Comparison of ENCODE assay signal across 1 cellular context in genomic region chr2:241216211-241216761, GRCh38.
TF ChIP-seq lines count a peak whose summit lies in the region.

No MANE protein-coding gene starts in this region.

TF ChIP-seq in HepG2, 621 proteins besides CTCF, POLR2A, EP300 and RAD21 (continued from another document):
- TF ChIP-seq AFF4 (CRISPR knock-in tag; IDR thresholded peaks at IDR 0.05) = no peak
- no peak for TF ChIP-seq SMARCE1 (IDR thresholded peaks at IDR 0.05; ENCODE audit: borderline replicate concordance)
- TF ChIP-seq, protein P1, sequence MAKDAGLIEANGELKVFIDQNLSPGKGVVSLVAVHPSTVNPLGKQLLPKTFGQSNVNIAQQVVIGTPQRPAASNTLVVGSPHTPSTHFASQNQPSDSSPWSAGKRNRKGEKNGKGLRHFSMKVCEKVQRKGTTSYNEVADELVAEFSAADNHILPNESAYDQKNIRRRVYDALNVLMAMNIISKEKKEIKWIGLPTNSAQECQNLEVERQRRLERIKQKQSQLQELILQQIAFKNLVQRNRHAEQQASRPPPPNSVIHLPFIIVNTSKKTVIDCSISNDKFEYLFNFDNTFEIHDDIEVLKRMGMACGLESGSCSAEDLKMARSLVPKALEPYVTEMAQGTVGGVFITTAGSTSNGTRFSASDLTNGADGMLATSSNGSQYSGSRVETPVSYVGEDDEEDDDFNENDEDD (CRISPR knock-in tag; IDR thresholded peaks at IDR 0.05; ENCODE audit: borderline replicate concordance) = no peak
- no peak for TF ChIP-seq TEF (CRISPR knock-in tag; IDR thresholded peaks at IDR 0.05)
- 0 out of 2 replicates have a peak, but pooled peaks have one; percentile 24 for TF ChIP-seq PAWR (CRISPR knock-in tag; IDR thresholded peaks at IDR 0.05; ENCODE audit: borderline replicate concordance)
- TF ChIP-seq ZNF556 (CRISPR knock-in tag; IDR thresholded peaks at IDR 0.05; ENCODE audit: borderline replicate concordance) = 0 out of 2 replicates have a peak, but pooled peaks have one; percentile 12
- TF ChIP-seq ZNF460 (CRISPR knock-in tag; IDR thresholded peaks at IDR 0.05; ENCODE audit: borderline replicate concordance) = no peak
- 0 out of 2 replicates have a peak, but pooled peaks have one; percentile 0 for TF ChIP-seq GLI4 (CRISPR knock-in tag; IDR thresholded peaks at IDR 0.05; ENCODE audit: borderline replicate concordance)
- no peak for TF ChIP-seq ZNF709 (CRISPR knock-in tag; IDR thresholded peaks at IDR 0.05)
- no peak for TF ChIP-seq ZNF329 (CRISPR knock-in tag; IDR thresholded peaks at IDR 0.05; ENCODE audit: low read depth)
- no peak for TF ChIP-seq RFX1 (IDR thresholded peaks at IDR 0.05)
- TF ChIP-seq ZNF12 (CRISPR knock-in tag; IDR thresholded peaks at IDR 0.05) = no peak
- TF ChIP-seq ZNF121 (CRISPR knock-in tag; IDR thresholded peaks at IDR 0.05) = 0 out of 2 replicates have a peak, but pooled peaks have one; percentile 40
- TF ChIP-seq, protein P2, sequence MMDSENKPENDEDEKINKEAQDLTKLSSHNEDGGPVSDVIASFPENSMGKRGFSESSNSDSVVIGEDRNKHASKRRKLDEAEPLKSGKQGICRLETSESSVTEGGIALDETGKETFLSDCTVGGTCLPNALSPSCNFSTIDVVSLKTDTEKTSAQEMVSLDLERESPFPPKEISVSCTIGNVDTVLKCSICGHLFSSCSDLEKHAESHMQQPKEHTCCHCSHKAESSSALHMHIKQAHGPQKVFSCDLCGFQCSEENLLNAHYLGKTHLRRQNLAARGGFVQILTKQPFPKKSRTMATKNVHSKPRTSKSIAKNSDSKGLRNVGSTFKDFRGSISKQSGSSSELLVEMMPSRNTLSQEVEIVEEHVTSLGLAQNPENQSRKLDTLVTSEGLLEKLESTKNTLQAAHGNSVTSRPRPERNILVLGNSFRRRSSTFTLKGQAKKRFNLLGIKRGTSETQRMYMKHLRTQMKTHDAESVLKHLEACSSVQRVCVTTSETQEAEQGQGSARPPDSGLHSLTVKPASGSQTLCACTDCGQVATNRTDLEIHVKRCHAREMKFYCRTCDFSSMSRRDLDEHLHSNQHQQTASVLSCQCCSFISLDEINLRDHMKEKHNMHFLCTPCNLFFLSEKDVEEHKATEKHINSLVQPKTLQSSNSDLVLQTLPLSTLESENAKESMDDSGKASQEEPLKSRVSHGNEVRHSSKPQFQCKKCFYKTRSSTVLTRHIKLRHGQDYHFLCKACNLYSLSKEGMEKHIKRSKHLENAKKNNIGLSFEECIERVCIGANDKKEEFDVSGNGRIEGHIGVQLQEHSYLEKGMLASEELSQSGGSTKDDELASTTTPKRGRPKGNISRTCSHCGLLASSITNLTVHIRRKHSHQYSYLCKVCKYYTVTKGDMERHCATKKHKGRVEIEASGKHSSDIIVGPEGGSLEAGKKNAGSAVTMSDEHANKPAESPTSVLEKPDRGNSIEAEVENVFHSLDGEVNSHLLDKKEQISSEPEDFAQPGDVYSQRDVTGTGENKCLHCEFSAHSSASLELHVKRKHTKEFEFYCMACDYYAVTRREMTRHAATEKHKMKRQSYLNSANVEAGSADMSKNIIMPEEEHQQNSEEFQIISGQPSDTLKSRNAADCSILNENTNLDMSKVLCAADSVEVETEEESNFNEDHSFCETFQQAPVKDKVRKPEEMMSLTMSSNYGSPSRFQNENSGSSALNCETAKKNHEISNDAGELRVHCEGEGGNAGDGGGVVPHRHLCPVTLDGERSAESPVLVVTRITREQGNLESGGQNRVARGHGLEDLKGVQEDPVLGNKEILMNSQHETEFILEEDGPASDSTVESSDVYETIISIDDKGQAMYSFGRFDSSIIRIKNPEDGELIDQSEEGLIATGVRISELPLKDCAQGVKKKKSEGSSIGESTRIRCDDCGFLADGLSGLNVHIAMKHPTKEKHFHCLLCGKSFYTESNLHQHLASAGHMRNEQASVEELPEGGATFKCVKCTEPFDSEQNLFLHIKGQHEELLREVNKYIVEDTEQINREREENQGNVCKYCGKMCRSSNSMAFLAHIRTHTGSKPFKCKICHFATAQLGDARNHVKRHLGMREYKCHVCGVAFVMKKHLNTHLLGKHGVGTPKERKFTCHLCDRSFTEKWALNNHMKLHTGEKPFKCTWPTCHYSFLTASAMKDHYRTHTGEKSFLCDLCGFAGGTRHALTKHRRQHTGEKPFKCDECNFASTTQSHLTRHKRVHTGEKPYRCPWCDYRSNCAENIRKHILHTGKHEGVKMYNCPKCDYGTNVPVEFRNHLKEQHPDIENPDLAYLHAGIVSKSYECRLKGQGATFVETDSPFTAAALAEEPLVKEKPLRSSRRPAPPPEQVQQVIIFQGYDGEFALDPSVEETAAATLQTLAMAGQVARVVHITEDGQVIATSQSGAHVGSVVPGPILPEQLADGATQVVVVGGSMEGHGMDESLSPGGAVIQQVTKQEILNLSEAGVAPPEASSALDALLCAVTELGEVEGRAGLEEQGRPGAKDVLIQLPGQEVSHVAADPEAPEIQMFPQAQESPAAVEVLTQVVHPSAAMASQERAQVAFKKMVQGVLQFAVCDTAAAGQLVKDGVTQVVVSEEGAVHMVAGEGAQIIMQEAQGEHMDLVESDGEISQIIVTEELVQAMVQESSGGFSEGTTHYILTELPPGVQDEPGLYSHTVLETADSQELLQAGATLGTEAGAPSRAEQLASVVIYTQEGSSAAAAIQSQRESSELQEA (CRISPR knock-in tag; IDR thresholded peaks at IDR 0.05; ENCODE audit: not compliant biosample characterization) = no peak
- TF ChIP-seq ZNF230 (CRISPR knock-in tag; IDR thresholded peaks at IDR 0.05) = 0 out of 2 replicates have a peak, but pooled peaks have one; percentile 42
- TF ChIP-seq, protein P3, sequence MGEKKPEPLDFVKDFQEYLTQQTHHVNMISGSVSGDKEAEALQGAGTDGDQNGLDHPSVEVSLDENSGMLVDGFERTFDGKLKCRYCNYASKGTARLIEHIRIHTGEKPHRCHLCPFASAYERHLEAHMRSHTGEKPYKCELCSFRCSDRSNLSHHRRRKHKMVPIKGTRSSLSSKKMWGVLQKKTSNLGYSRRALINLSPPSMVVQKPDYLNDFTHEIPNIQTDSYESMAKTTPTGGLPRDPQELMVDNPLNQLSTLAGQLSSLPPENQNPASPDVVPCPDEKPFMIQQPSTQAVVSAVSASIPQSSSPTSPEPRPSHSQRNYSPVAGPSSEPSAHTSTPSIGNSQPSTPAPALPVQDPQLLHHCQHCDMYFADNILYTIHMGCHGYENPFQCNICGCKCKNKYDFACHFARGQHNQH (CRISPR knock-in tag; IDR thresholded peaks at IDR 0.05) = no peak
- no peak for TF ChIP-seq NR2C2 (CRISPR knock-in tag; IDR thresholded peaks at IDR 0.05; ENCODE audit: borderline replicate concordance)
- no peak for TF ChIP-seq KDM3A (CRISPR knock-in tag; IDR thresholded peaks at IDR 0.05; ENCODE audit: low read depth)
- no peak for TF ChIP-seq TEAD3 (CRISPR knock-in tag; optimal IDR thresholded peaks at IDR 0.05; ENCODE audit: borderline replicate concordance)
- TF ChIP-seq ZNF17 (CRISPR knock-in tag; IDR thresholded peaks at IDR 0.05) = no peak
- no peak for TF ChIP-seq ZNF839 (CRISPR knock-in tag; IDR thresholded peaks at IDR 0.05; ENCODE audit: borderline replicate concordance)
- no peak for TF ChIP-seq RFX3 (CRISPR knock-in tag; IDR thresholded peaks at IDR 0.05)
- TF ChIP-seq RBAK (CRISPR knock-in tag; IDR thresholded peaks at IDR 0.05) = no peak
- no peak for TF ChIP-seq ZNF343 (CRISPR knock-in tag; IDR thresholded peaks at IDR 0.05)
- TF ChIP-seq PAXIP1 (CRISPR knock-in tag; conservative IDR thresholded peaks at IDR 0.05) = 0 out of 2 replicates have a peak, but pooled peaks have one; percentile 3
- no peak for TF ChIP-seq REL (CRISPR knock-in tag; conservative IDR thresholded peaks at IDR 0.05)
- TF ChIP-seq RFX5 (IDR thresholded peaks at IDR 0.05; ENCODE audit: low read depth, low read length) = no peak
- TF ChIP-seq ZFY (CRISPR knock-in tag; IDR thresholded peaks at IDR 0.05) = no peak
- TF ChIP-seq, protein P4, sequence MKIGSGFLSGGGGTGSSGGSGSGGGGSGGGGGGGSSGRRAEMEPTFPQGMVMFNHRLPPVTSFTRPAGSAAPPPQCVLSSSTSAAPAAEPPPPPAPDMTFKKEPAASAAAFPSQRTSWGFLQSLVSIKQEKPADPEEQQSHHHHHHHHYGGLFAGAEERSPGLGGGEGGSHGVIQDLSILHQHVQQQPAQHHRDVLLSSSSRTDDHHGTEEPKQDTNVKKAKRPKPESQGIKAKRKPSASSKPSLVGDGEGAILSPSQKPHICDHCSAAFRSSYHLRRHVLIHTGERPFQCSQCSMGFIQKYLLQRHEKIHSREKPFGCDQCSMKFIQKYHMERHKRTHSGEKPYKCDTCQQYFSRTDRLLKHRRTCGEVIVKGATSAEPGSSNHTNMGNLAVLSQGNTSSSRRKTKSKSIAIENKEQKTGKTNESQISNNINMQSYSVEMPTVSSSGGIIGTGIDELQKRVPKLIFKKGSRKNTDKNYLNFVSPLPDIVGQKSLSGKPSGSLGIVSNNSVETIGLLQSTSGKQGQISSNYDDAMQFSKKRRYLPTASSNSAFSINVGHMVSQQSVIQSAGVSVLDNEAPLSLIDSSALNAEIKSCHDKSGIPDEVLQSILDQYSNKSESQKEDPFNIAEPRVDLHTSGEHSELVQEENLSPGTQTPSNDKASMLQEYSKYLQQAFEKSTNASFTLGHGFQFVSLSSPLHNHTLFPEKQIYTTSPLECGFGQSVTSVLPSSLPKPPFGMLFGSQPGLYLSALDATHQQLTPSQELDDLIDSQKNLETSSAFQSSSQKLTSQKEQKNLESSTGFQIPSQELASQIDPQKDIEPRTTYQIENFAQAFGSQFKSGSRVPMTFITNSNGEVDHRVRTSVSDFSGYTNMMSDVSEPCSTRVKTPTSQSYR (CRISPR knock-in tag; IDR thresholded peaks at IDR 0.05; ENCODE audit: borderline replicate concordance) = peak; percentile 38; the same call in 1 of the 2 replicates
- TF ChIP-seq, protein P5, sequence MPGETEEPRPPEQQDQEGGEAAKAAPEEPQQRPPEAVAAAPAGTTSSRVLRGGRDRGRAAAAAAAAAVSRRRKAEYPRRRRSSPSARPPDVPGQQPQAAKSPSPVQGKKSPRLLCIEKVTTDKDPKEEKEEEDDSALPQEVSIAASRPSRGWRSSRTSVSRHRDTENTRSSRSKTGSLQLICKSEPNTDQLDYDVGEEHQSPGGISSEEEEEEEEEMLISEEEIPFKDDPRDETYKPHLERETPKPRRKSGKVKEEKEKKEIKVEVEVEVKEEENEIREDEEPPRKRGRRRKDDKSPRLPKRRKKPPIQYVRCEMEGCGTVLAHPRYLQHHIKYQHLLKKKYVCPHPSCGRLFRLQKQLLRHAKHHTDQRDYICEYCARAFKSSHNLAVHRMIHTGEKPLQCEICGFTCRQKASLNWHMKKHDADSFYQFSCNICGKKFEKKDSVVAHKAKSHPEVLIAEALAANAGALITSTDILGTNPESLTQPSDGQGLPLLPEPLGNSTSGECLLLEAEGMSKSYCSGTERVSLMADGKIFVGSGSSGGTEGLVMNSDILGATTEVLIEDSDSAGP (CRISPR knock-in tag; IDR thresholded peaks at IDR 0.05; ENCODE audit: borderline replicate concordance) = 0 out of 2 replicates have a peak, but pooled peaks have one; percentile 23
TF ChIP-seq in HepG2: peak in this region for 8.
